10 cellular contexts compared by ENCODE assay signal in genomic region chr15:40063563-40064011, GRCh38. TPM values are rescaled to one million over a fixed set of nuclear protein-coding genes. Genes with fewer than 3 reads are reported as not detected.
DNase-seq lines count a peak whose midpoint lies in the region; ATAC-seq, FAIRE-seq and TF ChIP-seq lines count a peak whose summit lies in the region.
"Had no signal": no experiment of that assay in that cellular context is flagged by ENCODE, and none has a peak within 500 bp of the region (broad histone marks: within the 10 kb centered on the region; RNA-seq: fewer than 3 reads in every experiment).

No MANE protein-coding gene starts in this region.

- no peak for TF ChIP-seq CTCF in SK-N-SH (IDR thresholded peaks at IDR 0.05)
- no peak for TF ChIP-seq CTCF in OCI-LY1 (IDR thresholded peaks at IDR 0.05; ENCODE audit: low read length)
- no peak for TF ChIP-seq CTCF in Caco-2 (IDR thresholded peaks at IDR 0.05; ENCODE audit: insufficient read depth in 1 of 2, low read depth in 1 of 2, low read length in 1 of 2, severe bottlenecking in 1 of 2, unreplicated experiment in 1 of 2)
- no peak for TF ChIP-seq CTCF in gastroesophageal sphincter (IDR thresholded peaks at IDR 0.05)

- H3K27ac Mint-ChIP-seq in Caco-2 (ENCODE audit: unreplicated experiment), result no peak overlapping the region

- TF ChIP-seq POLR2A in gastroesophageal sphincter (IDR thresholded peaks at IDR 0.05), result no peak

- no peaks in the 10 kb centered on the region for H3K36me3 Mint-ChIP-seq in Caco-2 (ENCODE audit: insufficient read depth, unreplicated experiment)

- H3K9me2 ChIP-seq in SK-N-SH (no peaks in the 10 kb centered on the region), OCI-LY1 (ENCODE audit: low read depth, low read length) (no peaks in the 10 kb centered on the region)

- H3K27ac ChIP-seq in SK-N-SH (ENCODE audit: low read depth in 2 of 2, low read length in 1 of 2), result no peak overlapping the region
- peak overlapping the region; percentile 93 for H3K27ac ChIP-seq in OCI-LY1 (ENCODE audit: low read depth, low read length, poor library complexity, severe bottlenecking)
- H3K27ac ChIP-seq in gastroesophageal sphincter, result no peak overlapping the region
- H3K27ac ChIP-seq: prostate gland had no signal

- no peak for TF ChIP-seq RAD21 in SK-N-SH (IDR thresholded peaks at IDR 0.05; ENCODE audit: low read length)

- no TSS peak for BruUV-seq in Caco-2 (replicated peaks; lab: Mats Ljungman, UMichigan)

- H3K4me1 ChIP-seq in SK-N-SH (ENCODE audit: control insufficient read depth in 1 of 2, insufficient read depth in 2 of 2, low read depth in 1 of 2, low read length in 1 of 2) (peaks cover 10 to 22% of the 10 kb centered on the region in 2 experiments), OCI-LY1 (ENCODE audit: insufficient read depth, low read length, severe bottlenecking) (peaks cover 37% of the 10 kb centered on the region), Caco-2 (no peaks in the 10 kb centered on the region), gastroesophageal sphincter (peaks cover 0 to 13% (median 0%) of the 10 kb centered on the region in 3 donors)

- H3K9ac ChIP-seq in SK-N-SH, result no peak overlapping the region
- no peak overlapping the region; the same call in 1 of the 2 replicates for H3K9ac ChIP-seq in OCI-LY1 (ENCODE audit: low read length)

- POLR2A ChIA-PET in SK-N-SH (lab: Yijun Ruan, JAX) (no interaction called here), Caco-2 (lab: Charles Lee) (no interaction called here)

- no peaks in the 10 kb centered on the region for H3K9me3 ChIP-seq in SK-N-SH
- H3K9me3 ChIP-seq in OCI-LY1 (ENCODE audit: low read length), result no peaks in the 10 kb centered on the region
- no peaks in the 10 kb centered on the region for H3K9me3 ChIP-seq in Caco-2
- no peaks in the 10 kb centered on the region for H3K9me3 ChIP-seq in gastroesophageal sphincter
- H3K9me3 ChIP-seq: prostate gland had no signal

- TF ChIP-seq EP300 in SK-N-SH (IDR thresholded peaks at IDR 0.05; ENCODE audit: borderline replicate concordance in 1 of 2, low read depth in 1 of 2, low read length in 1 of 2) (no peak), gastroesophageal sphincter (IDR thresholded peaks at IDR 0.05) (no peak)

- DNase-seq in SK-N-SH (no peak), putamen (ENCODE audit: low spot score) (peak; percentile 42), frontal cortex (ENCODE audit: low spot score in 2 of 2) (no peak), Caco-2 (no peak)

- intact Hi-C loops in Caco-2 (cut with micrococcal nuclease; ENCODE audit: unreplicated experiment), result no loop called here

- H3K4me1 Mint-ChIP-seq in Caco-2 (ENCODE audit: low read depth, unreplicated experiment), result no peaks in the 10 kb centered on the region

- H3K4me3 Mint-ChIP-seq in Caco-2 (ENCODE audit: unreplicated experiment), result no peak overlapping the region

- WGBS in SK-N-SH (ENCODE audit: low lambda C conversion rate), result 80% methylated on average over 1 of the region's 2 CpGs
- 80 to 100% methylated on average over 1 of the region's 2 CpGs for WGBS in gastroesophageal sphincter (ENCODE audit: low coverage in 1 of 2), 2 donors

- ATAC-seq in SK-N-SH treated with all-trans-retinoic acid at 6 μM for 48 hours, result no peak; the same call in 2 of the 3 replicates
- peak; percentile 76 for ATAC-seq in esophagus mucosa
- ATAC-seq in gastroesophageal sphincter, result no peak

- H3K36me3 ChIP-seq in SK-N-SH (replicated peaks in 1 of 2; ENCODE audit: control insufficient read depth in 1 of 2, insufficient read depth in 2 of 2, low read length in 1 of 2) (no peaks in the 10 kb centered on the region), OCI-LY1 (ENCODE audit: insufficient read depth, low read length) (no peaks in the 10 kb centered on the region), Caco-2 (ENCODE audit: control insufficient read depth, insufficient read depth, low read length) (no peaks in the 10 kb centered on the region), gastroesophageal sphincter (peaks cover 0 to 3% of the 10 kb centered on the region in 2 donors)
- H3K36me3 ChIP-seq: prostate gland had no signal

- no peak overlapping the region; the same call in 1 of the 2 replicates for H3K4me2 ChIP-seq in SK-N-SH
- no peak overlapping the region for H3K4me2 ChIP-seq in OCI-LY1 (ENCODE audit: low read length)

- no peaks in the 10 kb centered on the region for H3F3A ChIP-seq in SK-N-SH (replicated peaks; ENCODE audit: insufficient read depth)
- no peaks in the 10 kb centered on the region for H3F3A ChIP-seq in OCI-LY1 (ENCODE audit: insufficient read depth, low read length)

- no peaks in the 10 kb centered on the region for H3K27me3 Mint-ChIP-seq in Caco-2 (ENCODE audit: insufficient read depth, unreplicated experiment)

- no peak for FAIRE-seq in frontal cortex (lab: Jason Lieb, UNC)
- FAIRE-seq: A204.1 had no signal

- CTCF ChIA-PET in SK-N-SH (lab: Yijun Ruan, JAX) (interaction anchor here (0.6 kb wide), 1 partner anchor 10 kb away, joined by 3 read pairs; no protein-coding TSS in a partner anchor), Caco-2 (lab: Charles Lee) (no interaction called here)

- H3K79me2 ChIP-seq in SK-N-SH (ENCODE audit: insufficient read depth) (no peaks in the 10 kb centered on the region), OCI-LY1 (ENCODE audit: insufficient read depth, low read length) (no peaks in the 10 kb centered on the region)

- H3K27me3 ChIP-seq in SK-N-SH (ENCODE audit: insufficient read depth) (no peaks in the 10 kb centered on the region), OCI-LY1 (ENCODE audit: insufficient read depth, low read length) (no peaks in the 10 kb centered on the region), Caco-2 (replicated peaks; ENCODE audit: control insufficient read depth, insufficient read depth, low read length) (no peaks in the 10 kb centered on the region), gastroesophageal sphincter (no peaks in the 10 kb centered on the region)

- H2AFZ ChIP-seq in SK-N-SH (ENCODE audit: low read depth) (no peak overlapping the region), OCI-LY1 (ENCODE audit: low read length) (no peak overlapping the region)

- no peaks in the 10 kb centered on the region for H3K9me3 Mint-ChIP-seq in Caco-2 (ENCODE audit: unreplicated experiment)

- H4K20me1 ChIP-seq in SK-N-SH (ENCODE audit: insufficient read depth) (no peaks in the 10 kb centered on the region), OCI-LY1 (ENCODE audit: insufficient read depth, low read length) (no peaks in the 10 kb centered on the region)

- H3K4me3 ChIP-seq in SK-N-SH (ENCODE audit: low read depth in 2 of 2, low read length in 1 of 2) (no peak overlapping the region), OCI-LY1 (ENCODE audit: low read depth, low read length, poor library complexity, severe bottlenecking) (no peak overlapping the region), Caco-2 (ENCODE audit: low read depth, low read length) (no peak overlapping the region), gastroesophageal sphincter (no peak overlapping the region)
- H3K4me3 ChIP-seq: prostate gland had no signal

TF ChIP-seq in SK-N-SH, 30 proteins besides CTCF, POLR2A, EP300 and RAD21:
- TF ChIP-seq TAF1 (IDR thresholded peaks at IDR 0.05; ENCODE audit: borderline replicate concordance, low read depth, low read length) (no peak), FOSL2 (IDR thresholded peaks at IDR 0.05; ENCODE audit: borderline replicate concordance, low read depth) (peak; percentile 8; the same call in 1 of the 2 replicates)

TF ChIP-seq in SK-N-SH treated with all-trans-retinoic acid at 6 μM for 48 hours, 23 proteins besides CTCF, POLR2A, EP300 and RAD21 (continues in another document):
- TF ChIP-seq ZFP30 (CRISPR knock-in tag; IDR thresholded peaks at IDR 0.05), result no peak
- no peak for TF ChIP-seq BACH2 (CRISPR knock-in tag; IDR thresholded peaks at IDR 0.05; ENCODE audit: borderline replicate concordance)
- TF ChIP-seq RARB (CRISPR knock-in tag; IDR thresholded peaks at IDR 0.05), result no peak
- TF ChIP-seq, protein P1, sequence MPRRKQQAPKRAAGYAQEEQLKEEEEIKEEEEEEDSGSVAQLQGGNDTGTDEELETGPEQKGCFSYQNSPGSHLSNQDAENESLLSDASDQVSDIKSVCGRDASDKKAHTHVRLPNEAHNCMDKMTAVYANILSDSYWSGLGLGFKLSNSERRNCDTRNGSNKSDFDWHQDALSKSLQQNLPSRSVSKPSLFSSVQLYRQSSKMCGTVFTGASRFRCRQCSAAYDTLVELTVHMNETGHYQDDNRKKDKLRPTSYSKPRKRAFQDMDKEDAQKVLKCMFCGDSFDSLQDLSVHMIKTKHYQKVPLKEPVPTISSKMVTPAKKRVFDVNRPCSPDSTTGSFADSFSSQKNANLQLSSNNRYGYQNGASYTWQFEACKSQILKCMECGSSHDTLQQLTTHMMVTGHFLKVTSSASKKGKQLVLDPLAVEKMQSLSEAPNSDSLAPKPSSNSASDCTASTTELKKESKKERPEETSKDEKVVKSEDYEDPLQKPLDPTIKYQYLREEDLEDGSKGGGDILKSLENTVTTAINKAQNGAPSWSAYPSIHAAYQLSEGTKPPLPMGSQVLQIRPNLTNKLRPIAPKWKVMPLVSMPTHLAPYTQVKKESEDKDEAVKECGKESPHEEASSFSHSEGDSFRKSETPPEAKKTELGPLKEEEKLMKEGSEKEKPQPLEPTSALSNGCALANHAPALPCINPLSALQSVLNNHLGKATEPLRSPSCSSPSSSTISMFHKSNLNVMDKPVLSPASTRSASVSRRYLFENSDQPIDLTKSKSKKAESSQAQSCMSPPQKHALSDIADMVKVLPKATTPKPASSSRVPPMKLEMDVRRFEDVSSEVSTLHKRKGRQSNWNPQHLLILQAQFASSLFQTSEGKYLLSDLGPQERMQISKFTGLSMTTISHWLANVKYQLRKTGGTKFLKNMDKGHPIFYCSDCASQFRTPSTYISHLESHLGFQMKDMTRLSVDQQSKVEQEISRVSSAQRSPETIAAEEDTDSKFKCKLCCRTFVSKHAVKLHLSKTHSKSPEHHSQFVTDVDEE (CRISPR knock-in tag; IDR thresholded peaks at IDR 0.05), result no peak
- TF ChIP-seq ZNF8 (CRISPR knock-in tag; IDR thresholded peaks at IDR 0.05), result no peak
- TF ChIP-seq OSR1 (CRISPR knock-in tag; IDR thresholded peaks at IDR 0.05), result no peak
- TF ChIP-seq TOX (CRISPR knock-in tag; IDR thresholded peaks at IDR 0.05; ENCODE audit: borderline replicate concordance), result no peak
- no peak for TF ChIP-seq ISL1 (CRISPR knock-in tag; IDR thresholded peaks at IDR 0.05)
- TF ChIP-seq PPARA (CRISPR knock-in tag; IDR thresholded peaks at IDR 0.05; ENCODE audit: borderline replicate concordance), result no peak

RNA-seq across cellular contexts. Expression of gene SRP14, which starts 24.6 kb away (rescaled TPM):
- polyA plus RNA-seq in SK-N-SH (2012; rRNA removed), result 489 and 501 TPM in 2 replicates
- polyA plus RNA-seq in SK-N-SH (2012; cell fraction: cytosol; rRNA removed), result 524 and 758 TPM in 2 replicates
- 94.9 and 167 TPM in 2 replicates for polyA plus RNA-seq in SK-N-SH (2012; cell fraction: nucleus; rRNA removed)
- total RNA-seq in esophagus mucosa (99.7 TPM), frontal cortex (102 TPM), Caco-2 (2022) (220 and 223 TPM in 2 replicates), gastroesophageal sphincter (100 to 1,000 TPM; 290 to 425 (median 324) TPM)

RNA-seq across cellular contexts. Expression of gene BMF, which starts 45.1 kb away (rescaled TPM):
- 0.72 and 1.0 TPM in 2 replicates for polyA plus RNA-seq in SK-N-SH (2012; rRNA removed)
- 0.58 and 0.64 TPM in 2 replicates for polyA plus RNA-seq in SK-N-SH (2012; cell fraction: cytosol; rRNA removed)
- 2.2 and 2.5 TPM in 2 replicates for polyA plus RNA-seq in SK-N-SH (2012; cell fraction: nucleus; rRNA removed)
- 1.5 TPM for total RNA-seq in esophagus mucosa
- total RNA-seq in frontal cortex, result 2.9 TPM
- total RNA-seq in Caco-2 (2022), result 78.2 and 81.5 TPM in 2 replicates
- total RNA-seq in gastroesophageal sphincter, result 1 to 10 TPM; 4.7 to 7.5 (median 6.0) TPM
